ENCODE assay signal across 9 cellular contexts in the genomic region with DNA sequence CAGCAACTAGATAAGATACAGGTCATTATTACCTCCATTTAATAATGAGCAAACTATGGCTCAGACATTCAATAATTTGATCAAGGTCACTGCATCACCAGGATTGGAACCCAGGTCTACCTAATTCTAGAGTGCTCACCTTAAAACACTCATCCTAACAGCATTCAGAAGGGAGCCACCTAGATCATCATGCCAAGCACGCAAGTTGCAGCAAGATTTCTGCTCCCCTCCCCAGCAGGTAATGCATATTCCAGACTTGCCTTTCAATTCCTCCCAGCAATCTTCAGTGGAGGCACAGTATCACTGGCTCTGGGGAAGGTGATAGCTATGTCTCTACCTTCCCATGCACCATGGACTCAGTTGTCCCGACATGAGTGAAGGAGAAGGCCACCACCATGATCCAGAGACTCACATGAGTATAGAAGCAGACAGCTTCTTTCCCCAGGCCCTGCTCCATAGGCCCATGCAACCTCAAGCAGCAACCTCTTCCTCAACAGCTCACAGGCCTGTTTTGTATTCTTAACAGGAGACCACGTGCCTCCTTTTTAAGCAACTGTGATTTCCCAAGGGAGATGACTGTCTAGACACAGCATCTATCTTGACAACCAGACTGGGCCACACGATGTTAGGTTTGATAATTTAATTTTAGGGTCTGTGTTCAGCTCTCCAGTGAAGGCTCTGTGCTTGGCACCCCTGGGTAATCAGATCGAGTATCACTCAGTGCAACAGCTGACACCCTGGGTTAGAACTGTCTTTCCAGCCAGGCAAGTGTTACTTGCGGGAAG. TPM values are rescaled to one million over a fixed set of nuclear protein-coding genes. Genes with fewer than 3 reads are reported as not detected.
DNase-seq lines count a peak whose midpoint lies in the region; ATAC-seq and TF ChIP-seq lines count a peak whose summit lies in the region.
"Had no signal": no experiment of that assay in that cellular context is flagged by ENCODE, and none has a peak within 500 bp of the region (broad histone marks: within the 10 kb centered on the region; RNA-seq: fewer than 3 reads in every experiment).

No MANE protein-coding gene starts in this region.

- H3K4me1 Mint-ChIP-seq in activated CD8-positive, alpha-beta T cell treated with anti-CD3 and anti-CD28 coated beads, Interleukin-2, amount 10 ng/mL, durations not matched to agents 7 days and 5 days (ENCODE audit: low read depth): peaks cover 39% of the 10 kb centered on the region
- H3K4me1 Mint-ChIP-seq in memory B cell: peaks cover 54% of the 10 kb centered on the region

- H3K27me3 Mint-ChIP-seq in activated CD8-positive, alpha-beta T cell treated with anti-CD3 and anti-CD28 coated beads, Interleukin-2, amount 10 ng/mL, durations not matched to agents 7 days and 5 days (ENCODE audit: low read depth): no peaks in the 10 kb centered on the region
- no peaks in the 10 kb centered on the region for H3K27me3 Mint-ChIP-seq in memory B cell

- CTCF ChIA-PET in activated CD8-positive, alpha-beta T cell treated with anti-CD3 and anti-CD28 coated beads, Interleukin-2, amount 10 ng/mL, durations not matched to agents 7 days and 5 days (lab: Charles Lee): interaction anchor here (1.1 to 1.2 kb wide), 2 partner anchors 17 to 72 kb away, joined by 3 to 4 read pairs; no protein-coding TSS in a partner anchor

- peaks cover 7% of the 10 kb centered on the region for H3K36me3 Mint-ChIP-seq in activated CD8-positive, alpha-beta T cell treated with anti-CD3 and anti-CD28 coated beads, Interleukin-2, amount 10 ng/mL, durations not matched to agents 7 days and 5 days (ENCODE audit: low read depth)
- peaks cover 28% of the 10 kb centered on the region for H3K36me3 Mint-ChIP-seq in memory B cell

- H3K4me3 Mint-ChIP-seq in activated CD8-positive, alpha-beta T cell treated with anti-CD3 and anti-CD28 coated beads, Interleukin-2, amount 10 ng/mL, durations not matched to agents 7 days and 5 days: no peak overlapping the region
- H3K4me3 Mint-ChIP-seq in memory B cell: peak overlapping the region; percentile 64

- ATAC-seq in HG02938 (IDR thresholded peaks at IDR 0.05; ENCODE audit: unreplicated experiment): peak; percentile 49
- ATAC-seq in activated CD8-positive, alpha-beta T cell treated with anti-CD3 and anti-CD28 coated beads, Interleukin-2, amount 10 ng/mL, durations not matched to agents 7 days and 5 days: peak; percentile 44
- peak; percentile 95 for ATAC-seq in memory B cell (ENCODE audit: low read depth)
- ATAC-seq in HG03521 (IDR thresholded peaks at IDR 0.05; ENCODE audit: unreplicated experiment): no peak

- peak; percentile 19 for DNase-seq in GM10266 (ENCODE audit: extremely low spot score)
- no peak for DNase-seq in activated CD8-positive, alpha-beta T cell treated with anti-CD3 and anti-CD28 coated beads, Interleukin-2, amount 10 ng/mL, durations not matched to agents 7 days and 5 days
- peak; percentile 44 to 59 for DNase-seq in memory B cell (ENCODE audit: low spot score in 2 of 2)
- DNase-seq in NCI-H187 treated with DMSO at 0.1 percent for 48 hours (lab: John Stamatoyannopoulos, UW): no peak
- DNase-seq in NCI-H2107 (lab: John Stamatoyannopoulos, UW): no peak
- no peak for DNase-seq in activated CD4-positive, alpha-beta T cell treated with anti-CD3 and anti-CD28 coated beads, Interleukin-2, amount 50 U/mL, for 4 hours
- DNase-seq: DMS153 had no signal

- TF ChIP-seq CTCF in GM10266 (IDR thresholded peaks at IDR 0.05; ENCODE audit: control insufficient read depth, insufficient read depth, low read depth, missing control alignments): no peak

- peak overlapping the region; percentile 23 for H3K27ac Mint-ChIP-seq in activated CD8-positive, alpha-beta T cell treated with anti-CD3 and anti-CD28 coated beads, Interleukin-2, amount 10 ng/mL, durations not matched to agents 7 days and 5 days
- H3K27ac Mint-ChIP-seq in memory B cell: peak overlapping the region; percentile 88

- POLR2A ChIA-PET in activated CD8-positive, alpha-beta T cell treated with anti-CD3 and anti-CD28 coated beads, Interleukin-2, amount 10 ng/mL, durations not matched to agents 7 days and 5 days (lab: Charles Lee): no interaction called here

- H3K9me3 Mint-ChIP-seq in activated CD8-positive, alpha-beta T cell treated with anti-CD3 and anti-CD28 coated beads, Interleukin-2, amount 10 ng/mL, durations not matched to agents 7 days and 5 days (ENCODE audit: insufficient read depth): no peaks in the 10 kb centered on the region
- H3K9me3 Mint-ChIP-seq in memory B cell: no peaks in the 10 kb centered on the region

RNA-seq across cellular contexts. Expression of a gene that starts 36.4 kb away (rescaled TPM):
- 10 to 100 TPM in 1 of 2 experiments, 1 to 10 TPM in 1; 8.8 to 13.3 TPM for total RNA-seq in activated CD8-positive, alpha-beta T cell treated with anti-CD3 and anti-CD28 coated beads, Interleukin-2, amount 10 ng/mL, durations not matched to agents 7 days and 5 days

Comparison
In these comparisons a context has a peak if more than half of its experiments do, and no peak if none do; other contexts are left out.
1. DNase-seq: peak in GM10266 (single experiment) and memory B cell (2 of 2); none in activated CD8-positive, alpha-beta T cell treated with anti-CD3 and anti-CD28 coated beads, Interleukin-2, amount 10 ng/mL, durations not matched to agents 7 days and 5 days (single experiment), NCI-H187 treated with DMSO at 0.1 percent for 48 hours (single experiment), NCI-H2107 (single experiment) and activated CD4-positive, alpha-beta T cell treated with anti-CD3 and anti-CD28 coated beads, Interleukin-2, amount 50 U/mL, for 4 hours (0 of 2).